In the genomic region with DNA sequence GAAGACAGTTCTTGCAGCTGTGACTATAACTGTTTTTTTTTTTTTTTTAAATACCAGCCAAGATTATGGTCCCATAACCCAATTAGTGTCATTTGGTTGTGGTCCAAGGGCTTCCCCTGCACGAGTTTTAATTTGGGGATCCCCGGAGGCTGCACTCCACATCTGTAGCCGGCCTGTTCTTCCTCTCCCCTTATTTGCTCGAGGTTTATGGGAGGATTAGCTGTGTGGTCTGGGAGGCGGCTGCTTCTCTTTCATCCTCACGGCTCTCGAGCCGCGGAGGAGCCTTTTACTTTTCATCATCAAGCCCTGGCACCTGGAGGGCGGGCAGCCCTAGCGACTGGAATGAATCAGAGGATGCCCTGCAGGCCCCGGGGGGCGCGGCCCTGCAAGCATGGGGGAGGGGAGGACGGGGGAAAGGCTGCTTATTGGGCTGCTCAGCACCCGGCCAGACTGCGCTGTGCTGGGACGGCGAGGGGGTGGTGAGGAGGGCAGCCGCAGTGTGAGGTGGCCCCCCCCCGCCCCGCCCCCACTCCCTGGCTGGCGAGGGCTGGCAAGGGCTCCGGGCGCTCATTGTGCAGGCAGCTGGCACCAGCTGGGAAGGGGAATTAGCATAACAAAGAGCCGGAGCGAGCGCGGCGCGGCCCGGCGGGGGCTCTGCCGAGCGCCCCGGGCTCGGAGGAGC, we compare ENCODE assay signal across 8 cellular contexts. TPM values are rescaled to one million over a fixed set of nuclear protein-coding genes. Genes with fewer than 3 reads are reported as not detected.
A peak's percentile ranks its signal among the peaks of the same experiment; 100 is the strongest.
DNase-seq lines count a peak whose midpoint lies in the region; ATAC-seq and TF ChIP-seq lines count a peak whose summit lies in the region.

No MANE protein-coding gene starts in this region.

- no peaks in the 10 kb centered on the region for H3K36me3 ChIP-seq in ovary

- intact Hi-C loops in head of caudate nucleus (cut with DNase I), result loop anchor here (10.0 kb wide), 1 partner anchor 54 kb away; no protein-coding TSS in a partner anchor
- intact Hi-C loops in ovary (cut with DNase I), result no loop called here

- no peak overlapping the region for H3K27ac Mint-ChIP-seq in activated naive CD4-positive, alpha-beta T cell treated with anti-CD3 and anti-CD28 coated beads, Interleukin-2, amount 10 ng/mL, durations not matched to agents 7 days and 5 days

- 1% methylated on average over 29 to 37 of the region's 37 CpGs for WGBS in ovary, 3 donors

- H3K27me3 ChIP-seq in ovary, result no peaks in the 10 kb centered on the region

- H3K4me3 Mint-ChIP-seq in activated naive CD4-positive, alpha-beta T cell treated with anti-CD3 and anti-CD28 coated beads, Interleukin-2, amount 10 ng/mL, durations not matched to agents 7 days and 5 days, result no peak overlapping the region

- TF ChIP-seq EP300 in ovary (IDR thresholded peaks at IDR 0.05), result no peak

- H3K27ac ChIP-seq in ovary, result no peak overlapping the region

- H3K36me3 Mint-ChIP-seq in activated naive CD4-positive, alpha-beta T cell treated with anti-CD3 and anti-CD28 coated beads, Interleukin-2, amount 10 ng/mL, durations not matched to agents 7 days and 5 days, result no peaks in the 10 kb centered on the region

- no peak for TF ChIP-seq POLR2A in ovary (IDR thresholded peaks at IDR 0.05)

- CTCF ChIA-PET in activated naive CD4-positive, alpha-beta T cell treated with anti-CD3 and anti-CD28 coated beads, Interleukin-2, amount 10 ng/mL, durations not matched to agents 7 days and 5 days (lab: Charles Lee), result no interaction called here

- H3K4me3 ChIP-seq in ovary, result peak overlapping the region; percentile 38

- DNase-seq in stimulated activated CD4-positive, alpha-beta T cell treated with anti-CD3 and anti-CD28 coated beads, Interleukin-15, amount 100 ng/mL, for 24 hours, result peak; percentile 41
- no peak for DNase-seq in stimulated activated CD4-positive, alpha-beta T cell treated with anti-CD3 and anti-CD28 coated beads, Interleukin-2, amount 100 ng/mL, for 48 hours
- peak; percentile 96 for DNase-seq in NCI-H2107 (lab: John Stamatoyannopoulos, UW)
- DNase-seq in activated naive CD4-positive, alpha-beta T cell treated with anti-CD3 and anti-CD28 coated beads, Interleukin-2, amount 10 ng/mL, durations not matched to agents 7 days and 5 days, result peak; percentile 26
- peak; percentile 73 to 93 (median 87) for DNase-seq in head of caudate nucleus
- peak; percentile 23 to 60 (median 57) for DNase-seq in ovary
- no peak for DNase-seq in GM19240 (ENCODE audit: insufficient read length, low spot score)

- H3K4me1 Mint-ChIP-seq in activated naive CD4-positive, alpha-beta T cell treated with anti-CD3 and anti-CD28 coated beads, Interleukin-2, amount 10 ng/mL, durations not matched to agents 7 days and 5 days, result peaks cover 16% of the 10 kb centered on the region

- H3K9me3 ChIP-seq in ovary, result no peaks in the 10 kb centered on the region

- H3K4me1 ChIP-seq in ovary (ENCODE audit: insufficient read depth), result no peaks in the 10 kb centered on the region

- TF ChIP-seq CTCF in ovary (IDR thresholded peaks at IDR 0.05), result no peak

- H3K27me3 Mint-ChIP-seq in activated naive CD4-positive, alpha-beta T cell treated with anti-CD3 and anti-CD28 coated beads, Interleukin-2, amount 10 ng/mL, durations not matched to agents 7 days and 5 days, result peaks cover 95% of the 10 kb centered on the region

- ATAC-seq in HG03039 (IDR thresholded peaks at IDR 0.05; ENCODE audit: unreplicated experiment), result no peak

- H3K9me3 Mint-ChIP-seq in activated naive CD4-positive, alpha-beta T cell treated with anti-CD3 and anti-CD28 coated beads, Interleukin-2, amount 10 ng/mL, durations not matched to agents 7 days and 5 days, result no peaks in the 10 kb centered on the region

RNA-seq across cellular contexts. Expression of gene SERTAD4, which starts 18.5 kb away (rescaled TPM):
- total RNA-seq in ovary, result 1 to 10 TPM; 1.8 to 4.2 (median 2.1) TPM
- polyA plus RNA-seq in ovary, result 1 to 10 TPM; 2.1 to 6.5 TPM

Comparison
In these comparisons a context has a peak if more than half of its experiments do, and no peak if none do; other contexts are left out.
1. DNase-seq: peak in stimulated activated CD4-positive, alpha-beta T cell treated with anti-CD3 and anti-CD28 coated beads, Interleukin-15, amount 100 ng/mL, for 24 hours (single experiment), NCI-H2107 (single experiment), activated naive CD4-positive, alpha-beta T cell treated with anti-CD3 and anti-CD28 coated beads, Interleukin-2, amount 10 ng/mL, durations not matched to agents 7 days and 5 days (single experiment), head of caudate nucleus (42 of 42) and ovary (5 of 5); none in stimulated activated CD4-positive, alpha-beta T cell treated with anti-CD3 and anti-CD28 coated beads, Interleukin-2, amount 100 ng/mL, for 48 hours (0 of 2) and GM19240 (single experiment).